In the genomic region with DNA sequence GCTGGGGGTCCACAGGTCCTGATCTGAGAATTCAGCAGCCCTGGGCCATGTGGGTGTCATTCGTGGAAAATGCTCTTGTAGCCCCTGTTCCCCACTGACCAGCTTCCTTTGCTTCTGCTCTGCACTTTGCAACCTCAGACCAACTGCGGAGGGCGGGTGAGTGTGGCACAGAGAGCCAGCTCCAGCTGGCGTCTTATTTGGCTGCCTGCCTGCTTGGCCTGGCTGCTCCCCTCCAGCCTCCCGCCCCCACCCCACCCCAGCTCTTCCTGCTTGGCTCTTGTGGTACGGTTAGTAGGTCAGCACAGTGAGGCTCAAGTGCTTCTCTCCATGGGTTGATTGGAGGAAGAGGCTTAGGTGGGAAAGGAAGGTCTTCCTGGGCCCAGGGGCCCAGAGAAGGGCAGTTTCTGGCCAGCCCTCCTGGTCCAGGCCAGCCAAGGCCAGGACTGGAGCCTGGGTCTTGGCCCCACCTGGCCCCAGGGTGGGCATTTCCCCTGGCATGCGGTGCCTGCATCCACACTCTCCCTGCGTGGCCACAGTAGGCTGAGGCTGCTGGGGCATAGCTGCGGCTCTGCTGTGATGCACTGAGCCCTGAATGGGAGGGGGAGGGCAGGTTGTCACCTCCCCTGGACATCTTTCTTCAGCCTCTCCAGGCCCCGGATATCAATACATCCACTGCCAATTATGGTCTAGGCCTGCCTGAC, we compare ENCODE assay signal across 18 cellular contexts. TPM values are rescaled to one million over a fixed set of nuclear protein-coding genes. Genes with fewer than 3 reads are reported as not detected.
DNase-seq lines count a peak whose midpoint lies in the region; ATAC-seq, FAIRE-seq and TF ChIP-seq lines count a peak whose summit lies in the region.
"Had no signal": no experiment of that assay in that cellular context is flagged by ENCODE, and none has a peak within 500 bp of the region (broad histone marks: within the 10 kb centered on the region; RNA-seq: fewer than 3 reads in every experiment).

No MANE protein-coding gene starts in this region.

- no peak overlapping the region for H3K27ac ChIP-seq in pancreas
- no peak overlapping the region for H3K27ac ChIP-seq in esophagus muscularis mucosa (replicated peaks in 1 of 4)
- H3K27ac ChIP-seq: neural progenitor cell had no signal

- TF ChIP-seq CTCF in pancreas (IDR thresholded peaks at IDR 0.05) (no peak), esophagus muscularis mucosa (IDR thresholded peaks at IDR 0.05) (no peak)

- ATAC-seq in pancreas: peak in 3 of 4 donors; percentile 27 to 53 (median 49)
- ATAC-seq: HCT116 had no signal

- TF ChIP-seq EP300 in esophagus muscularis mucosa (IDR thresholded peaks at IDR 0.05): no peak

- H3K4me3 ChIP-seq in pancreas (no peak overlapping the region), esophagus muscularis mucosa (no peak overlapping the region)
- H3K4me3 ChIP-seq: neural progenitor cell had no signal

- no peaks in the 10 kb centered on the region for H3K9me3 ChIP-seq in pancreas
- H3K9me3 ChIP-seq in esophagus muscularis mucosa: no peaks in the 10 kb centered on the region

- FAIRE-seq in pancreas (lab: Jason Lieb, UNC): no peak
- FAIRE-seq: bronchial epithelial cell, islet of Langerhans had no signal

- DNase-seq in GF-D8 (lab: John Stamatoyannopoulos, UW) (peak; percentile 55), NCI-H524 treated with DMSO at 0.1 percent for 48 hours (lab: John Stamatoyannopoulos, UW) (peak; percentile 16), head of caudate nucleus (peak; percentile 64 to 92 (median 82)), pancreas (peak in 1 of 6 donors; percentile 44), HK-2 (ENCODE audit: unreplicated experiment) (no peak), esophagus muscularis mucosa (ENCODE audit: extremely low spot score) (no peak)
- DNase-seq in activated T-cell treated with anti-CD3 and anti-CD28 coated beads, Interleukin-2, amount 50 U/mL, for 48 hours: no peak
- DNase-seq in activated CD8-positive, alpha-beta memory T cell treated with anti-CD3 and anti-CD28 coated beads, Interleukin-2, amount 50 U/mL, for 4 hours: no peak
- DNase-seq: activated B cell treated with CpG ODN at 0.5 μM for 24 hours; CD4-positive, alpha-beta memory T cell; IMR-90; NCI-H226 had no signal

- H3K27me3 ChIP-seq in pancreas: no peaks in the 10 kb centered on the region
- no peaks in the 10 kb centered on the region for H3K27me3 ChIP-seq in esophagus muscularis mucosa
- H3K27me3 ChIP-seq: neural progenitor cell had no signal

- no peaks in the 10 kb centered on the region for H3K4me1 ChIP-seq in pancreas
- H3K4me1 ChIP-seq in esophagus muscularis mucosa: peaks cover 8 to 12% (median 11%) of the 10 kb centered on the region in 4 donors

- TF ChIP-seq POLR2A in esophagus muscularis mucosa (IDR thresholded peaks at IDR 0.05; ENCODE audit: low read depth): no peak

- H3K36me3 ChIP-seq in pancreas (no peaks in the 10 kb centered on the region), esophagus muscularis mucosa (no peaks in the 10 kb centered on the region)
- H3K36me3 ChIP-seq: neural progenitor cell had no signal

- intact Hi-C loops in head of caudate nucleus (cut with DNase I): no loop called here
- intact Hi-C loops in pancreas (cut with DNase I): no loop called here
- intact Hi-C loops in esophagus muscularis mucosa (cut with DNase I): no loop called here

- WGBS in pancreas, 2 donors: 57 to 65% methylated on average over 10 of the region's 10 CpGs
- WGBS in esophagus muscularis mucosa: 69% methylated on average over 10 of the region's 10 CpGs

RNA-seq across cellular contexts. Expression of a gene that starts 26.5 kb away (rescaled TPM):
- 1 to 10 TPM; 3.8 to 9.7 (median 7.0) TPM for total RNA-seq in pancreas
- 10 to 100 TPM in 1 of 2 donors, 1 to 10 TPM in 1; 6.8 to 13.3 TPM for polyA plus RNA-seq in pancreas
- 1 to 10 TPM; 4.8 to 9.1 (median 6.4) TPM for total RNA-seq in esophagus muscularis mucosa
- total RNA-seq: IMR-90 had no signal

RNA-seq across cellular contexts. Expression of a gene that starts 51.9 kb away (rescaled TPM):
- under 1 TPM in 2 of 6 donors, not detected in 4; 0.69 to 0.78 TPM for total RNA-seq in pancreas
- under 1 TPM in 1 of 2 donors, not detected in 1; 0.61 TPM for polyA plus RNA-seq in pancreas
- not detected for total RNA-seq in esophagus muscularis mucosa
- total RNA-seq: activated B cell treated with CpG ODN at 0.5 μM for 24 hours; activated T-helper 1 cell treated with anti-CD3 and anti-CD28 coated beads, Interleukin-12 subunit alpha, Interleukin-12 subunit beta, Interleukin-2, Interleukin-4 antibody, amounts not matched to agents 30 ng/mL and 10 ng/mL and 1 ng/mL, durations not matched to agents 14 hours and 24 hours and 36 hours; bronchial epithelial cell; IMR-90; SK-MEL-5 had no signal
- polyA plus RNA-seq: CD4-positive, alpha-beta memory T cell had no signal

Comparison
In these comparisons a context has a peak if more than half of its experiments do, and no peak if none do; other contexts are left out.
1. DNase-seq: peak in GF-D8 (single experiment), NCI-H524 treated with DMSO at 0.1 percent for 48 hours (single experiment) and head of caudate nucleus (42 of 42); none in activated T-cell treated with anti-CD3 and anti-CD28 coated beads, Interleukin-2, amount 50 U/mL, for 48 hours (0 of 2), HK-2 (single experiment), activated CD8-positive, alpha-beta memory T cell treated with anti-CD3 and anti-CD28 coated beads, Interleukin-2, amount 50 U/mL, for 4 hours (single experiment) and esophagus muscularis mucosa (single experiment).